21 cellular contexts compared by ENCODE assay signal in the genomic region with DNA sequence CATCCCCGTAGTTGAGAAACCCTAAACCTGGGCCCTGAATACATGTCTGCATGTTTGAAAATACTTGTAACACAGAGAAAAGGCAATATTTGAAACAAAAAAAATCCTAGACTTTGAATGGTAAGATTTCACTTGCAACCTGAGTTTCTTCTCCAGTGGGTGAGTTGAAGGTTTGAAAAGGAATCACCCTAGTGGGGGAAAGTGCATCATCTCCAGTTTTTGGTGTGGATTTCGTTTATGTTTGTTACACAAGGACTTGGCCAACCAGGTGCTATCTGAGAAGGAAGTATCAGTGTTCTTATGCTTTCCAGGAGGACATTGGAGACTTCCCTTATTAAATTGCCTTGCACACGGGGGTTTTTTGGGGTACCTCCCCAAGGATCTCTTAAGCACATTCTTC.
DNase-seq lines count a peak whose midpoint lies in the region; ATAC-seq, FAIRE-seq and TF ChIP-seq lines count a peak whose summit lies in the region.
"Had no signal": no experiment of that assay in that cellular context is flagged by ENCODE, and none has a peak within 500 bp of the region (broad histone marks: within the 10 kb centered on the region; RNA-seq: fewer than 3 reads in every experiment).

No MANE protein-coding gene starts in this region.

- no TSS peak for BruUV-seq in HepG2 (replicated peaks; lab: Mats Ljungman, UMichigan)

- H3K27me3 ChIP-seq in HepG2 (ENCODE audit: control insufficient read depth in 1 of 2, insufficient read depth in 2 of 2, low read length in 2 of 2) (no peaks in the 10 kb centered on the region), right lobe of liver (no peaks in the 10 kb centered on the region), neural progenitor cell (no peaks in the 10 kb centered on the region)
- H3K27me3 ChIP-seq: transverse colon had no signal

- H3K9me3 Mint-ChIP-seq in brain (peaks cover 0 to 8% (median 0%) of the 10 kb centered on the region in 5 experiments), neural progenitor cell (no peaks in the 10 kb centered on the region), natural killer cell (no peaks in the 10 kb centered on the region)
- H3K9me3 Mint-ChIP-seq: activated T-helper 1 cell treated with anti-CD3 and anti-CD28 coated beads, Interleukin-12 subunit alpha, Interleukin-12 subunit beta, Interleukin-2, Interleukin-4 antibody, amounts not matched to agents 30 ng/mL and 10 ng/mL and 1 ng/mL, durations not matched to agents 14 hours and 24 hours and 36 hours; CD8-positive, alpha-beta T cell; naive thymus-derived CD4-positive, alpha-beta T cell had no signal

- H3K4me2 ChIP-seq in HepG2 (ENCODE audit: low read depth, low read length) (peak overlapping the region; percentile 65), neural progenitor cell (no peak overlapping the region)

- H3K9ac ChIP-seq in HepG2 (ENCODE audit: insufficient read depth, low read depth, low read length) (no peak overlapping the region), neural progenitor cell (no peak overlapping the region)

- H3K27me3 Mint-ChIP-seq in brain = peaks cover 3% of the 10 kb centered on the region
- H3K27me3 Mint-ChIP-seq in neural progenitor cell (ENCODE audit: insufficient read depth, low read depth) = peaks cover 8% of the 10 kb centered on the region
- no peaks in the 10 kb centered on the region for H3K27me3 Mint-ChIP-seq in natural killer cell (ENCODE audit: low read depth in 2 of 2)

- intact Hi-C loops in HepG2 (cut with micrococcal nuclease; ENCODE audit: unreplicated experiment) (loop anchor here (5.0 kb wide), 1 partner anchor 90 kb away; the partner anchor contains the start of gene ABTB2), right lobe of liver (cut with DNase I) (no loop called here), natural killer cell (cut with micrococcal nuclease) (no loop called here)

- TF ChIP-seq CTCF in HepG2 (CRISPR knock-in tag; IDR thresholded peaks at IDR 0.05) (no peak), right lobe of liver (IDR thresholded peaks at IDR 0.05) (no peak), brain (conservative IDR thresholded peaks at IDR 0.05) (no peak), neural progenitor cell (IDR thresholded peaks at IDR 0.05) (no peak), natural killer cell (IDR thresholded peaks at IDR 0.05) (no peak), GM13977 (IDR thresholded peaks at IDR 0.05; ENCODE audit: extremely low read depth, insufficient read depth, missing control alignments) (no peak)

- peak overlapping the region in 1 of 3 experiments; percentile 39; a peak in 1 of 6 replicates for H3K4me3 ChIP-seq in HepG2 (replicated peaks in 1 of 3; ENCODE audit: insufficient read depth in 1 of 3, low read depth in 2 of 3, low read length in 3 of 3)
- no peak overlapping the region for H3K4me3 ChIP-seq in right lobe of liver
- H3K4me3 ChIP-seq in neural progenitor cell = no peak overlapping the region
- H3K4me3 ChIP-seq: psoas muscle, spleen, transverse colon had no signal

- H3K36me3 ChIP-seq in HepG2 (replicated peaks in 1 of 2; ENCODE audit: control insufficient read depth in 1 of 2, insufficient read depth in 2 of 2, low read length in 2 of 2) (peaks cover 0 to 4% of the 10 kb centered on the region in 2 experiments; a peak in 1 of 5 replicates), right lobe of liver (no peaks in the 10 kb centered on the region), neural progenitor cell (no peaks in the 10 kb centered on the region)
- H3K36me3 ChIP-seq: spleen, transverse colon had no signal

- H2AFZ ChIP-seq in HepG2 (ENCODE audit: low read length) = no peak overlapping the region
- H2AFZ ChIP-seq in neural progenitor cell (replicated peaks) = no peak overlapping the region

- TF ChIP-seq RAD21 in HepG2 (CRISPR knock-in tag; IDR thresholded peaks at IDR 0.05) = no peak

- no peak for FAIRE-seq in HepG2 (lab: Jason Lieb, UNC)
- FAIRE-seq: HTR-8/SVneo had no signal

- ATAC-seq in HepG2 = no peak
- ATAC-seq in right lobe of liver = no peak
- no peak for ATAC-seq in natural killer cell
- ATAC-seq: CD8-positive, alpha-beta T cell; naive thymus-derived CD4-positive, alpha-beta T cell had no signal

- CTCF ChIA-PET in HepG2 (lab: Yijun Ruan, JAX; ENCODE audit: low intra/inter-chr PET ratio, low total read pairs) = no interaction called here

- H3K27ac ChIP-seq in HepG2 (ENCODE audit: extremely low read length, insufficient read depth, low read length) (peak overlapping the region; percentile 41), right lobe of liver (no peak overlapping the region), neural progenitor cell (no peak overlapping the region)
- H3K27ac ChIP-seq: psoas muscle, spleen had no signal

- WGBS in HepG2 (ENCODE audit: low lambda C conversion rate) = 65% methylated on average over 3 of the region's 3 CpGs
- WGBS in right lobe of liver (ENCODE audit: insufficient coverage, low coverage, low lambda C conversion rate, missing lambda C conversion rate) = 42% methylated on average over 3 of the region's 3 CpGs

- H3K4me1 Mint-ChIP-seq in brain (peaks cover 59% of the 10 kb centered on the region), neural progenitor cell (peaks cover 54% of the 10 kb centered on the region), natural killer cell (peaks cover 0 to 6% of the 10 kb centered on the region in 2 donors)

- H3K9me3 ChIP-seq in HepG2 (ENCODE audit: low read length) (no peaks in the 10 kb centered on the region), right lobe of liver (no peaks in the 10 kb centered on the region), neural progenitor cell (ENCODE audit: low read depth) (no peaks in the 10 kb centered on the region)
- H3K9me3 ChIP-seq: psoas muscle, spleen, transverse colon had no signal

- in situ Hi-C loops in HepG2 (cut with HindIII; ENCODE audit: extremely low pct_ligation_motif_present, low pct_unique_long_range_greater_than_20kb) (no loop called here), GM13977 (cut with MboI; ENCODE audit: low pct_unique_long_range_greater_than_20kb, low sequenced_read_pairs, unreplicated experiment) (no loop called here)

- POLR2A ChIA-PET in HepG2 (lab: Yijun Ruan, JAX) = no interaction called here

- no peak for DNase-seq in HepG2 (ENCODE audit: low spot score)
- no peak for DNase-seq in right lobe of liver
- no peak for DNase-seq in neural progenitor cell (ENCODE audit: low spot score)
- DNase-seq in natural killer cell = no peak
- DNase-seq in NCI-H1092 treated with DMSO at 0.1 percent for 48 hours (lab: John Stamatoyannopoulos, UW) = no peak
- no peak for DNase-seq in activated naive CD4-positive, alpha-beta T cell (lab: John Stamatoyannopoulos, UW)
- DNase-seq in GM13977 (ENCODE audit: low spot score) = no peak
- DNase-seq: activated CD8-positive, alpha-beta memory T cell treated with anti-CD3 and anti-CD28 coated beads for 24 hours; CD8-positive, alpha-beta T cell; DND-41; naive thymus-derived CD4-positive, alpha-beta T cell; NCI-H1694 treated with DMSO at 0.1 percent for 48 hours; NCI-H345; psoas muscle; SIG-M5; spleen; stimulated activated CD8-positive, alpha-beta memory T cell treated with anti-CD3 and anti-CD28 coated beads, Interleukin-4, amount 100 ng/mL, for 48 hours; transverse colon had no signal

- H4K20me1 ChIP-seq in HepG2 (ENCODE audit: insufficient read depth, low read length) (no peaks in the 10 kb centered on the region), neural progenitor cell (ENCODE audit: low read depth) (no peaks in the 10 kb centered on the region)

- no peak for TF ChIP-seq EP300 in HepG2 (IDR thresholded peaks at IDR 0.05; ENCODE audit: low read depth in 2 of 2, low read length in 2 of 2)
- no peak for TF ChIP-seq EP300 in HepG2 (CRISPR knock-in tag; IDR thresholded peaks at IDR 0.05; ENCODE audit: borderline replicate concordance)

- H3K27ac Mint-ChIP-seq in brain (peak overlapping the region; percentile 51 to 95 (median 89)), neural progenitor cell (peak overlapping the region; percentile 46), natural killer cell (no peak overlapping the region)
- H3K27ac Mint-ChIP-seq: activated T-helper 1 cell treated with anti-CD3 and anti-CD28 coated beads, Interleukin-12 subunit alpha, Interleukin-12 subunit beta, Interleukin-2, Interleukin-4 antibody, amounts not matched to agents 30 ng/mL and 10 ng/mL and 1 ng/mL, durations not matched to agents 14 hours and 24 hours and 36 hours; CD8-positive, alpha-beta T cell had no signal

- peaks cover 11% of the 10 kb centered on the region for H3K79me2 ChIP-seq in HepG2 (ENCODE audit: insufficient read depth, low read length)
- H3K79me2 ChIP-seq in neural progenitor cell (ENCODE audit: low read depth) = no peaks in the 10 kb centered on the region

- H3K4me3 Mint-ChIP-seq in brain (peak overlapping the region in 3 of 5 experiments; percentile 30 to 56 (median 40)), neural progenitor cell (no peak overlapping the region), natural killer cell (no peak overlapping the region)
- H3K4me3 Mint-ChIP-seq: activated T-helper 1 cell treated with anti-CD3 and anti-CD28 coated beads, Interleukin-12 subunit alpha, Interleukin-12 subunit beta, Interleukin-2, Interleukin-4 antibody, amounts not matched to agents 30 ng/mL and 10 ng/mL and 1 ng/mL, durations not matched to agents 14 hours and 24 hours and 36 hours; CD8-positive, alpha-beta T cell had no signal

- H3K4me1 ChIP-seq in HepG2 (ENCODE audit: insufficient read depth, low read length) (peaks cover 89% of the 10 kb centered on the region), right lobe of liver (peaks cover 0 to 18% (median 8%) of the 10 kb centered on the region in 4 donors), neural progenitor cell (peaks cover 17% of the 10 kb centered on the region)

- H3F3A ChIP-seq in neural progenitor cell (ENCODE audit: low read depth) = peaks cover 6% of the 10 kb centered on the region

- TF ChIP-seq POLR2A in HepG2 (IDR thresholded peaks at IDR 0.05; ENCODE audit: insufficient read depth in 1 of 2, low read depth in 2 of 2, low read length in 2 of 2) (no peak), right lobe of liver (IDR thresholded peaks at IDR 0.05) (no peak)

- H3K36me3 Mint-ChIP-seq in brain (no peaks in the 10 kb centered on the region), neural progenitor cell (no peaks in the 10 kb centered on the region), natural killer cell (no peaks in the 10 kb centered on the region)
- H3K36me3 Mint-ChIP-seq: CD8-positive, alpha-beta T cell; naive thymus-derived CD4-positive, alpha-beta T cell had no signal

Comparison
In these comparisons a context has a peak if more than half of its experiments do, and no peak if none do; other contexts are left out.
1. H3K27ac Mint-ChIP-seq: peak in brain (5 of 5) and neural progenitor cell (single experiment); none in natural killer cell (0 of 2).
2. H3K4me3 Mint-ChIP-seq: peak in brain (3 of 5); none in neural progenitor cell (single experiment) and natural killer cell (single experiment).